Comparison of ENCODE assay signal across 20 cellular contexts in genomic region chr19:45960595-45961235, GRCh38. TPM values are rescaled to one million over a fixed set of nuclear protein-coding genes. Genes with fewer than 3 reads are reported as not detected.
DNase-seq lines count a peak whose midpoint lies in the region; ATAC-seq and TF ChIP-seq lines count a peak whose summit lies in the region.
"Had no signal": no experiment of that assay in that cellular context is flagged by ENCODE, and none has a peak within 500 bp of the region (broad histone marks: within the 10 kb centered on the region; RNA-seq: fewer than 3 reads in every experiment).

No MANE protein-coding gene starts in this region.

- H3K9me3 ChIP-seq in heart right ventricle (no peaks in the 10 kb centered on the region), right atrium auricular region (no peaks in the 10 kb centered on the region), OCI-LY1 (ENCODE audit: low read length) (no peaks in the 10 kb centered on the region)
- H3K9me3 ChIP-seq: mucosa of descending colon had no signal

- 17 to 21% methylated on average over 19 of the region's 19 CpGs for WGBS in heart right ventricle, 2 donors

- peaks cover 61% of the 10 kb centered on the region for H3K27me3 Mint-ChIP-seq in stimulated activated memory B cell treated with anti-CD40 and anti-IgM and Interleukin-4, amounts not matched to agents 10 μg/mL and 1 μg/mL and 100 μg/mL, for 72 hours

- no peak for TF ChIP-seq CTCF in heart right ventricle (IDR thresholded peaks at IDR 0.05)
- TF ChIP-seq CTCF in right atrium auricular region (IDR thresholded peaks at IDR 0.05), result no peak
- TF ChIP-seq CTCF in OCI-LY1 (IDR thresholded peaks at IDR 0.05; ENCODE audit: low read length), result 0 out of 2 replicates have a peak, but pooled peaks have one; percentile 6
- TF ChIP-seq CTCF in epithelial cell of proximal tubule (conservative IDR thresholded peaks at IDR 0.05; ENCODE audit: low read depth, low read length), result peak; percentile 5

- H3K4me1 Mint-ChIP-seq in stimulated activated memory B cell treated with anti-CD40 and anti-IgM and Interleukin-4, amounts not matched to agents 10 μg/mL and 1 μg/mL and 100 μg/mL, for 72 hours, result peaks cover 7% of the 10 kb centered on the region
- H3K4me1 Mint-ChIP-seq: stimulated activated naive CD8-positive, alpha-beta T cell treated with anti-CD3 and anti-CD28 coated beads, Interleukin-15, amount 100 ng/mL, for 72 hours had no signal

- H3F3A ChIP-seq in OCI-LY1 (ENCODE audit: insufficient read depth, low read length), result no peaks in the 10 kb centered on the region

- no peaks in the 10 kb centered on the region for H3K36me3 Mint-ChIP-seq in stimulated activated memory B cell treated with anti-CD40 and anti-IgM and Interleukin-4, amounts not matched to agents 10 μg/mL and 1 μg/mL and 100 μg/mL, for 72 hours
- H3K36me3 Mint-ChIP-seq: activated CD4-positive, alpha-beta memory T cell treated with anti-CD3 and anti-CD28 coated beads for 36 hours; IgD-negative memory B cell had no signal

- H3K4me3 ChIP-seq in heart right ventricle (no peak overlapping the region), right atrium auricular region (no peak overlapping the region), OCI-LY1 (ENCODE audit: low read depth, low read length, poor library complexity, severe bottlenecking) (no peak overlapping the region), epithelial cell of proximal tubule (ENCODE audit: low read depth, low read length) (no peak overlapping the region)
- H3K4me3 ChIP-seq: hepatocyte, mucosa of descending colon had no signal

- intact Hi-C loops in heart right ventricle (cut with DNase I), result no loop called here

- H3K27me3 ChIP-seq in heart right ventricle, result peaks cover 0 to 49% (median 18%) of the 10 kb centered on the region in 7 donors
- no peaks in the 10 kb centered on the region for H3K27me3 ChIP-seq in right atrium auricular region
- H3K27me3 ChIP-seq in OCI-LY1 (ENCODE audit: insufficient read depth, low read length), result no peaks in the 10 kb centered on the region; the same call in 1 of the 2 replicates

- H3K9ac ChIP-seq in OCI-LY1 (ENCODE audit: low read length), result no peak overlapping the region

- DNase-seq in heart right ventricle (no peak), right atrium auricular region (ENCODE audit: low spot score) (no peak), epithelial cell of proximal tubule (ENCODE audit: low read depth) (no peak), DMS153 treated with DMSO at 0.1 percent for 48 hours (lab: John Stamatoyannopoulos, UW; ENCODE audit: unreplicated experiment) (no peak), NCI-H510A treated with DMSO at 0.1 percent for 48 hours (lab: John Stamatoyannopoulos, UW) (no peak), occipital lobe (lab: John Stamatoyannopoulos, UW) (no peak)
- DNase-seq: activated CD4-positive, alpha-beta memory T cell treated with anti-CD3 and anti-CD28 coated beads for 36 hours; activated effector memory CD4-positive, alpha-beta T cell treated with Interleukin-2 at 50 U/mL for 16 hours; mucosa of descending colon; NCI-H1694; stimulated activated naive CD8-positive, alpha-beta T cell treated with anti-CD3 and anti-CD28 coated beads, Interleukin-15, amount 100 ng/mL, for 72 hours; T-helper 9 cell had no signal

- no peak for ATAC-seq in heart right ventricle
- peak; percentile 47 for ATAC-seq in stimulated activated memory B cell treated with anti-CD40 and anti-IgM and Interleukin-4, amounts not matched to agents 10 μg/mL and 1 μg/mL and 100 μg/mL, for 72 hours
- ATAC-seq: mucosa of descending colon; sciatic nerve; stimulated activated naive CD8-positive, alpha-beta T cell treated with anti-CD3 and anti-CD28 coated beads, Interleukin-15, amount 100 ng/mL, for 72 hours had no signal

- peaks cover 1 to 51% (median 33%) of the 10 kb centered on the region in 9 donors for H3K4me1 ChIP-seq in heart right ventricle
- H3K4me1 ChIP-seq in right atrium auricular region, result peaks cover 0 to 11% of the 10 kb centered on the region in 2 donors
- H3K4me1 ChIP-seq in OCI-LY1 (ENCODE audit: insufficient read depth, low read length, severe bottlenecking), result no peaks in the 10 kb centered on the region

- no peak overlapping the region for H3K27ac Mint-ChIP-seq in stimulated activated memory B cell treated with anti-CD40 and anti-IgM and Interleukin-4, amounts not matched to agents 10 μg/mL and 1 μg/mL and 100 μg/mL, for 72 hours
- H3K27ac Mint-ChIP-seq: activated CD4-positive, alpha-beta memory T cell treated with anti-CD3 and anti-CD28 coated beads for 36 hours; IgD-negative memory B cell; stimulated activated naive CD8-positive, alpha-beta T cell treated with anti-CD3 and anti-CD28 coated beads, Interleukin-15, amount 100 ng/mL, for 72 hours had no signal

- H3K27ac ChIP-seq in heart right ventricle (peak overlapping the region in 9 of 10 donors; percentile 19 to 72 (median 52)), right atrium auricular region (peak overlapping the region in 1 of 2 donors; percentile 16), OCI-LY1 (ENCODE audit: low read depth, low read length, poor library complexity, severe bottlenecking) (no peak overlapping the region)
- H3K27ac ChIP-seq: hepatocyte had no signal

- peaks cover 3% of the 10 kb centered on the region for H3K9me3 Mint-ChIP-seq in stimulated activated memory B cell treated with anti-CD40 and anti-IgM and Interleukin-4, amounts not matched to agents 10 μg/mL and 1 μg/mL and 100 μg/mL, for 72 hours
- H3K9me3 Mint-ChIP-seq: activated CD4-positive, alpha-beta memory T cell treated with anti-CD3 and anti-CD28 coated beads for 36 hours; IgD-negative memory B cell; stimulated activated naive CD8-positive, alpha-beta T cell treated with anti-CD3 and anti-CD28 coated beads, Interleukin-15, amount 100 ng/mL, for 72 hours had no signal

- H3K79me2 ChIP-seq in OCI-LY1 (ENCODE audit: insufficient read depth, low read length), result no peaks in the 10 kb centered on the region
- H3K79me2 ChIP-seq: hepatocyte had no signal

- no peak overlapping the region for H3K4me3 Mint-ChIP-seq in stimulated activated memory B cell treated with anti-CD40 and anti-IgM and Interleukin-4, amounts not matched to agents 10 μg/mL and 1 μg/mL and 100 μg/mL, for 72 hours
- H3K4me3 Mint-ChIP-seq: activated CD4-positive, alpha-beta memory T cell treated with anti-CD3 and anti-CD28 coated beads for 36 hours; IgD-negative memory B cell; stimulated activated naive CD8-positive, alpha-beta T cell treated with anti-CD3 and anti-CD28 coated beads, Interleukin-15, amount 100 ng/mL, for 72 hours had no signal

- H3K36me3 ChIP-seq in heart right ventricle (peaks cover 0 to 18% (median 0%) of the 10 kb centered on the region in 9 donors), right atrium auricular region (no peaks in the 10 kb centered on the region), OCI-LY1 (ENCODE audit: insufficient read depth, low read length) (no peaks in the 10 kb centered on the region)

- no peak overlapping the region for H2AFZ ChIP-seq in OCI-LY1 (ENCODE audit: low read length)
- H2AFZ ChIP-seq: hepatocyte had no signal

- H3K9me2 ChIP-seq in OCI-LY1 (ENCODE audit: low read depth, low read length), result no peaks in the 10 kb centered on the region

- no peaks in the 10 kb centered on the region for H4K20me1 ChIP-seq in OCI-LY1 (ENCODE audit: insufficient read depth, low read length)

- H3K4me2 ChIP-seq in OCI-LY1 (ENCODE audit: low read length), result peak overlapping the region; percentile 17; the same call in 1 of the 2 replicates
- H3K4me2 ChIP-seq: hepatocyte had no signal

RNA-seq across cellular contexts. Expression of gene NOVA2, which starts 12.9 kb away (rescaled TPM):
- total RNA-seq in heart right ventricle (1 to 10 TPM; 4.4 to 7.8 (median 5.9) TPM), right atrium auricular region (1 to 10 TPM; 1.5 to 3.9 TPM), epithelial cell of proximal tubule (not detected in 2 replicates), occipital lobe (9.4 TPM)
- polyA plus RNA-seq in heart right ventricle, result 1 to 10 TPM; 1.6 to 8.2 TPM
- total RNA-seq: activated CD4-positive, alpha-beta memory T cell treated with anti-CD3 and anti-CD28 coated beads for 36 hours; Daoy; hepatocyte; RPMI7951 had no signal
- polyA plus RNA-seq: IgD-negative memory B cell had no signal

RNA-seq across cellular contexts. Expression of gene CCDC61, which starts 34.6 kb away (rescaled TPM):
- 10 to 100 TPM in 1 of 10 donors, 1 to 10 TPM in 9; 6.6 to 10.3 (median 8.3) TPM for total RNA-seq in heart right ventricle
- polyA plus RNA-seq in heart right ventricle, result 10 to 100 TPM in 1 of 2 donors, 1 to 10 TPM in 1; 7.3 to 11.6 TPM
- total RNA-seq in right atrium auricular region, result 1 to 10 TPM; 5.3 to 7.8 TPM
- 10.1 and 10.8 TPM in 2 replicates for total RNA-seq in epithelial cell of proximal tubule
- 5.8 TPM for total RNA-seq in occipital lobe

RNA-seq across cellular contexts. Expression of gene NANOS2, which starts 46.1 kb away (rescaled TPM):
- total RNA-seq in heart right ventricle (not detected), right atrium auricular region (not detected), epithelial cell of proximal tubule (not detected in 2 replicates), occipital lobe (not detected)
- not detected for polyA plus RNA-seq in heart right ventricle
- total RNA-seq: activated CD4-positive, alpha-beta memory T cell treated with anti-CD3 and anti-CD28 coated beads for 36 hours; cardiac septum; Daoy; hepatocyte; mucosa of descending colon; RPMI7951; sciatic nerve had no signal
- polyA plus RNA-seq: hepatocyte, IgD-negative memory B cell had no signal

RNA-seq across cellular contexts. Expression of gene MYPOP, which starts 58.3 kb away (rescaled TPM):
- total RNA-seq in heart right ventricle, result 10 to 100 TPM in 6 of 10 donors, 1 to 10 TPM in 4; 8.1 to 17.0 (median 10.3) TPM
- 1 to 10 TPM; 7.1 to 8.9 TPM for polyA plus RNA-seq in heart right ventricle
- 1 to 10 TPM; 6.0 to 7.2 TPM for total RNA-seq in right atrium auricular region
- 1.3 and 2.0 TPM in 2 replicates for total RNA-seq in epithelial cell of proximal tubule
- 0.78 TPM for total RNA-seq in occipital lobe

Comparison
In these comparisons a context has a peak if more than half of its experiments do, and no peak if none do; other contexts are left out.
1. CTCF ChIP-seq: peak in OCI-LY1 (single experiment) and epithelial cell of proximal tubule (single experiment); none in heart right ventricle (0 of 9) and right atrium auricular region (0 of 2).